ENCODE assay signal across 10 cellular contexts in genomic region chr10:13660545-13660920, GRCh38.
DNase-seq lines count a peak whose midpoint lies in the region; FAIRE-seq and TF ChIP-seq lines count a peak whose summit lies in the region.
"Had no signal": no experiment of that assay in that cellular context is flagged by ENCODE, and none has a peak within 500 bp of the region (broad histone marks: within the 10 kb centered on the region; RNA-seq: fewer than 3 reads in every experiment).

No MANE protein-coding gene starts in this region.

- in situ Hi-C loops in GM23248 (cut with MboI), result no loop called here

- POLR2A ChIA-PET in HEK293T (lab: Yijun Ruan, JAX), result no interaction called here

- no peak overlapping the region for H3K4me2 ChIP-seq in GM23248 (ENCODE audit: unreplicated experiment)

- H3K4me1 ChIP-seq in GM23248 (ENCODE audit: insufficient read depth), result peaks cover 14% of the 10 kb centered on the region
- peaks cover 7 to 21% of the 10 kb centered on the region in 2 donors for H3K4me1 ChIP-seq in muscle layer of duodenum (ENCODE audit: control insufficient read depth in 1 of 2, insufficient read depth in 2 of 2, low read length in 2 of 2)

- 63% methylated on average over 7 of the region's 7 CpGs for WGBS in GM23248 (ENCODE audit: low coverage in 1 of 2, low lambda C conversion rate in 2 of 2, missing lambda C conversion rate in 2 of 2), 2 experiments

- FAIRE-seq in H54 (lab: Jason Lieb, UNC), result no peak

- no peak for TF ChIP-seq CTCF in AG10803 (conservative IDR thresholded peaks at IDR 0.05; ENCODE audit: low read length)

- CTCF ChIA-PET in HEK293T (lab: Yijun Ruan, JAX), result interaction anchor here (1.4 kb wide), 1 partner anchor 109 kb away, joined by 4 read pairs; no protein-coding TSS in a partner anchor

- peak overlapping the region; percentile 23; the same call in 1 of the 2 replicates for H3K9ac ChIP-seq in GM23248

- no peak for TF ChIP-seq POLR2A in H54 (IDR thresholded peaks at IDR 0.05; ENCODE audit: low read depth, low read length)

- H3K9me2 ChIP-seq in GM23248 (ENCODE audit: insufficient read depth), result no peaks in the 10 kb centered on the region

- H3K9me3 ChIP-seq in GM23248 (ENCODE audit: low read depth), result no peaks in the 10 kb centered on the region
- no peaks in the 10 kb centered on the region for H3K9me3 ChIP-seq in muscle layer of duodenum (ENCODE audit: control insufficient read depth in 1 of 2, low read length in 2 of 2)
- H3K9me3 ChIP-seq: mucosa of descending colon had no signal

- H3K27ac ChIP-seq in GM23248, result peak overlapping the region; percentile 20
- H3K27ac ChIP-seq in muscle layer of duodenum (ENCODE audit: low read length), result peak overlapping the region; percentile 40

- H3K36me3 ChIP-seq in GM23248 (ENCODE audit: low read depth) (peaks cover 10% of the 10 kb centered on the region; the same call in 1 of the 2 replicates), muscle layer of duodenum (ENCODE audit: control insufficient read depth in 1 of 2, insufficient read depth in 2 of 2, low read length in 2 of 2) (peaks cover 19 to 49% of the 10 kb centered on the region in 2 donors)

- intact Hi-C loops in posterior cingulate gyrus (cut with DNase I), result loop anchor here (1.0 kb wide), 1 partner anchor 118 kb away; no protein-coding TSS in a partner anchor

- H2AFZ ChIP-seq in GM23248, result no peak overlapping the region

- no peak overlapping the region for H3K4me3 ChIP-seq in AG10803 (ENCODE audit: low read length)
- no peak overlapping the region for H3K4me3 ChIP-seq in GM23248
- no peak overlapping the region for H3K4me3 ChIP-seq in muscle layer of duodenum (ENCODE audit: low read depth in 1 of 2, low read length in 2 of 2)
- H3K4me3 ChIP-seq: mucosa of descending colon had no signal

- H3K27me3 ChIP-seq in GM23248 (replicated peaks; ENCODE audit: insufficient read depth), result no peaks in the 10 kb centered on the region
- H3K27me3 ChIP-seq in muscle layer of duodenum (ENCODE audit: low read depth, low read length), result no peaks in the 10 kb centered on the region

- H3K79me2 ChIP-seq in GM23248 (ENCODE audit: insufficient read depth), result no peaks in the 10 kb centered on the region

- peaks cover 25% of the 10 kb centered on the region for H3F3A ChIP-seq in GM23248 (ENCODE audit: insufficient read depth)

- no peaks in the 10 kb centered on the region for H4K20me1 ChIP-seq in GM23248 (ENCODE audit: insufficient read depth)

- DNase-seq in AG10803 (ENCODE audit: low read depth) (peak; percentile 78), GM23248 (peak; percentile 53), cerebellar cortex (ENCODE audit: low spot score) (peak; percentile 17), HEK293T (ENCODE audit: extremely low spot score) (no peak), H54 (ENCODE audit: insufficient read length, low spot score) (no peak), posterior cingulate gyrus (no peak), NCI-H146 (lab: John Stamatoyannopoulos, UW) (no peak)
- DNase-seq: NCI-H2029 treated with DMSO at 0.1 percent for 48 hours had no signal

TF ChIP-seq in HEK293T, 16 proteins besides CTCF, POLR2A, EP300 and RAD21:
- TF ChIP-seq ZNF384 (IDR thresholded peaks at IDR 0.05), result no peak
- TF ChIP-seq, protein P1, sequence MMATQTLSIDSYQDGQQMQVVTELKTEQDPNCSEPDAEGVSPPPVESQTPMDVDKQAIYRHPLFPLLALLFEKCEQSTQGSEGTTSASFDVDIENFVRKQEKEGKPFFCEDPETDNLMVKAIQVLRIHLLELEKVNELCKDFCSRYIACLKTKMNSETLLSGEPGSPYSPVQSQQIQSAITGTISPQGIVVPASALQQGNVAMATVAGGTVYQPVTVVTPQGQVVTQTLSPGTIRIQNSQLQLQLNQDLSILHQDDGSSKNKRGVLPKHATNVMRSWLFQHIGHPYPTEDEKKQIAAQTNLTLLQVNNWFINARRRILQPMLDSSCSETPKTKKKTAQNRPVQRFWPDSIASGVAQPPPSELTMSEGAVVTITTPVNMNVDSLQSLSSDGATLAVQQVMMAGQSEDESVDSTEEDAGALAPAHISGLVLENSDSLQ (IDR thresholded peaks at IDR 0.05), result no peak
- no peak for TF ChIP-seq ARNT (IDR thresholded peaks at IDR 0.05)
- no peak for TF ChIP-seq SUZ12 (IDR thresholded peaks at IDR 0.05)
- TF ChIP-seq HDGF (IDR thresholded peaks at IDR 0.05; ENCODE audit: borderline replicate concordance), result no peak
- no peak for TF ChIP-seq FOXM1 (IDR thresholded peaks at IDR 0.05; ENCODE audit: borderline replicate concordance)
- no peak for TF ChIP-seq BHLHE40 (IDR thresholded peaks at IDR 0.05; ENCODE audit: borderline replicate concordance)
- no peak for TF ChIP-seq CTBP1 (IDR thresholded peaks at IDR 0.05; ENCODE audit: borderline replicate concordance)
- no peak for TF ChIP-seq FOXA1 (IDR thresholded peaks at IDR 0.05)
- TF ChIP-seq SP1 (IDR thresholded peaks at IDR 0.05), result no peak
- TF ChIP-seq NFRKB (IDR thresholded peaks at IDR 0.05), result no peak
- TF ChIP-seq L3MBTL2 (conservative IDR thresholded peaks at IDR 0.05), result no peak
- TF ChIP-seq FOXK2 (IDR thresholded peaks at IDR 0.05), result no peak

Comparison
In these comparisons a context has a peak if more than half of its experiments do, and no peak if none do; other contexts are left out.
1. DNase-seq: peak in AG10803 (single experiment), GM23248 (single experiment) and cerebellar cortex (single experiment); none in HEK293T (single experiment), H54 (single experiment), posterior cingulate gyrus (0 of 10) and NCI-H146 (single experiment).